ENCODE assay signal across 18 cellular contexts in the genomic region with DNA sequence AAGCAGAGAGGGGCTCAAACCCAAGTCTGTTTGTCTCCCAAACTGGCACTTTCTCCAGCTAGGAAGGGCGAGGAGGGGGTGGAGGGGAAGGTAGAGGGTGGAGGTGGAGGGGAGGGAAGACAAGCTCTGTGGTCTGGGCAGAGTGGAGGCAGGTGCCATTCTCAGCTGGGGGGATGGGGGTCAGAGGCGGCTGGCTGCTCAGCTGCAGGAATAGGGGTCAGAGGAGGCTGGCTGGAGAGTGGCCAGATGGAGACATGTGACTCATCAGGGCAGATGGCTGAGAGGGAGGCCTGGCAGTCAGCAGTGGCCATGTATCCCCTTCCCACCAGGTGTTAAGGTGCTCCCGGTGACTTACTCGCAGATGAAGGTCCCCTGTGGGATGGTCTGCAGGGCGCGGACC. TPM values are rescaled to one million over a fixed set of nuclear protein-coding genes. Genes with fewer than 3 reads are reported as not detected.
DNase-seq lines count a peak whose midpoint lies in the region; ATAC-seq, FAIRE-seq and TF ChIP-seq lines count a peak whose summit lies in the region.
"Had no signal": no experiment of that assay in that cellular context is flagged by ENCODE, and none has a peak within 500 bp of the region (broad histone marks: within the 10 kb centered on the region; RNA-seq: fewer than 3 reads in every experiment).

No MANE protein-coding gene starts in this region.

- no peak for TF ChIP-seq POLR2A in H54 (IDR thresholded peaks at IDR 0.05; ENCODE audit: low read depth, low read length)

- TF ChIP-seq CTCF in glutamatergic neuron (IDR thresholded peaks at IDR 0.05; ENCODE audit: partially characterized antibody, unreplicated experiment) (no peak), omental fat pad (IDR thresholded peaks at IDR 0.05) (no peak)

- H3K9me3 Mint-ChIP-seq in glutamatergic neuron (ENCODE audit: unreplicated experiment): peaks cover 10% of the 10 kb centered on the region
- H3K9me3 Mint-ChIP-seq: activated CD4-positive, alpha-beta T cell treated with anti-CD3 and anti-CD28 coated beads, Interleukin-2, amount 10 ng/mL, durations not matched to agents 7 days and 5 days; activated T-cell treated with anti-CD3 and anti-CD28 coated beads, Interleukin-2, amount 50 U/mL, for 24 hours had no signal

- H3K4me1 Mint-ChIP-seq in glutamatergic neuron (ENCODE audit: low read depth, unreplicated experiment): peaks cover 12% of the 10 kb centered on the region
- H3K4me1 Mint-ChIP-seq: activated CD4-positive, alpha-beta T cell treated with anti-CD3 and anti-CD28 coated beads, Interleukin-2, amount 10 ng/mL, durations not matched to agents 7 days and 5 days had no signal

- FAIRE-seq in H54 (lab: Jason Lieb, UNC): no peak
- FAIRE-seq: endometrium had no signal

- H3K4me3 Mint-ChIP-seq in glutamatergic neuron (ENCODE audit: unreplicated experiment): peak overlapping the region; percentile 64
- H3K4me3 Mint-ChIP-seq: activated CD4-positive, alpha-beta T cell treated with anti-CD3 and anti-CD28 coated beads, Interleukin-2, amount 10 ng/mL, durations not matched to agents 7 days and 5 days; activated T-cell treated with anti-CD3 and anti-CD28 coated beads, Interleukin-2, amount 50 U/mL, for 24 hours had no signal

- peak overlapping the region; percentile 91 for H3K27ac Mint-ChIP-seq in glutamatergic neuron (ENCODE audit: unreplicated experiment)
- H3K27ac Mint-ChIP-seq: activated CD4-positive, alpha-beta T cell treated with anti-CD3 and anti-CD28 coated beads, Interleukin-2, amount 10 ng/mL, durations not matched to agents 7 days and 5 days; activated T-cell treated with anti-CD3 and anti-CD28 coated beads, Interleukin-2, amount 50 U/mL, for 24 hours had no signal

- DNase-seq in AG08396 (ENCODE audit: low spot score) (peak; percentile 58), H54 (ENCODE audit: insufficient read length, low spot score) (peak; percentile 70), SHP77 (lab: John Stamatoyannopoulos, UW) (peak; percentile 81 to 84), glutamatergic neuron (peak; percentile 50), KBM-7 (no peak), omental fat pad (ENCODE audit: low spot score) (no peak)
- no peak for DNase-seq in stimulated activated CD4-positive, alpha-beta T cell treated with anti-CD3 and anti-CD28 coated beads, Interleukin-4, amount 100 ng/mL, for 1 hour
- DNase-seq: activated CD4-positive, alpha-beta T cell treated with anti-CD3 and anti-CD28 coated beads, Interleukin-2, amount 10 ng/mL, durations not matched to agents 7 days and 5 days; activated T-cell treated with anti-CD3 and anti-CD28 coated beads, Interleukin-2, amount 50 U/mL, for 24 hours; central memory CD4-positive, alpha-beta T cell; DND-41; midbrain; NCI-H146; NCI-H526; stimulated activated CD4-positive, alpha-beta T cell treated with anti-CD3 and anti-CD28 coated beads, Interleukin-4, amount 100 ng/mL, for 4 hours; thyroid gland had no signal

- ATAC-seq in HG03175 (IDR thresholded peaks at IDR 0.05; ENCODE audit: unreplicated experiment): no peak
- no peak for ATAC-seq in omental fat pad (ENCODE audit: low FRiP score)

- in situ Hi-C loops in KBM-7 (cut with MboI; ENCODE audit: low pct_unique_long_range_greater_than_20kb, low sequenced_read_pairs): no loop called here

- peaks cover 10% of the 10 kb centered on the region for H3K36me3 Mint-ChIP-seq in glutamatergic neuron (ENCODE audit: unreplicated experiment)

- peaks cover 9% of the 10 kb centered on the region for H3K27me3 Mint-ChIP-seq in glutamatergic neuron (ENCODE audit: unreplicated experiment)
- H3K27me3 Mint-ChIP-seq: activated CD4-positive, alpha-beta T cell treated with anti-CD3 and anti-CD28 coated beads, Interleukin-2, amount 10 ng/mL, durations not matched to agents 7 days and 5 days; activated T-cell treated with anti-CD3 and anti-CD28 coated beads, Interleukin-2, amount 50 U/mL, for 24 hours had no signal

RNA-seq across cellular contexts. Expression of a gene that starts 3.5 kb away (rescaled TPM):
- total RNA-seq in glutamatergic neuron (ENCODE audit: unreplicated experiment) (not detected), omental fat pad (under 1 TPM in 3 of 4 donors, not detected in 1; 0.19 to 0.84 (median 0.38) TPM)

RNA-seq across cellular contexts. Expression of a gene that starts 15.2 kb away (rescaled TPM):
- total RNA-seq in glutamatergic neuron (ENCODE audit: unreplicated experiment) (113 TPM), omental fat pad (10 to 100 TPM; 17.4 to 25.9 (median 20.0) TPM)

RNA-seq across cellular contexts. Expression of a gene that starts 19.5 kb away (rescaled TPM):
- total RNA-seq in glutamatergic neuron (ENCODE audit: unreplicated experiment) (16.2 TPM), omental fat pad (1 to 10 TPM in 3 of 4 donors, under 1 TPM in 1; 0.48 to 1.9 (median 1.4) TPM)

RNA-seq across cellular contexts. Expression of a gene that starts 19.7 kb away (rescaled TPM):
- 40.2 TPM for total RNA-seq in glutamatergic neuron (ENCODE audit: unreplicated experiment)
- total RNA-seq in omental fat pad: 10 to 100 TPM; 44.1 to 63.8 (median 55.2) TPM

RNA-seq across cellular contexts. Expression of a gene that starts 45.2 kb away (rescaled TPM):
- total RNA-seq in glutamatergic neuron (ENCODE audit: unreplicated experiment) (not detected), omental fat pad (10 to 100 TPM; 30.6 to 96.1 (median 46.0) TPM)

Comparison
In these comparisons a context has a peak if more than half of its experiments do, and no peak if none do; other contexts are left out.
1. DNase-seq: peak in AG08396 (single experiment), H54 (single experiment), SHP77 (2 of 2) and glutamatergic neuron (single experiment); none in stimulated activated CD4-positive, alpha-beta T cell treated with anti-CD3 and anti-CD28 coated beads, Interleukin-4, amount 100 ng/mL, for 1 hour (single experiment), KBM-7 (single experiment) and omental fat pad (single experiment).